8 cellular contexts compared by ENCODE assay signal in genomic region chr6:30007132-30007764, GRCh38. TPM values are rescaled to one million over a fixed set of nuclear protein-coding genes. Genes with fewer than 3 reads are reported as not detected.
DNase-seq lines count a peak whose midpoint lies in the region; ATAC-seq and FAIRE-seq lines count a peak whose summit lies in the region.

No MANE protein-coding gene starts in this region.

- peaks cover 56% of the 10 kb centered on the region for H3K27me3 ChIP-seq in iPS-18a (ENCODE audit: control insufficient read depth, insufficient read depth, low read length)
- peaks cover 0 to 2% of the 10 kb centered on the region in 2 donors for H3K27me3 ChIP-seq in small intestine (ENCODE audit: control insufficient read depth in 2 of 2, insufficient read depth in 2 of 2, low read length in 2 of 2)

- 5 to 7% (median 6%) methylated on average over 42 of the region's 42 CpGs for WGBS in small intestine, 3 donors

- H3K9me3 ChIP-seq in iPS-18a (ENCODE audit: control insufficient read depth, low read depth, low read length) (no peaks in the 10 kb centered on the region), small intestine (ENCODE audit: control insufficient read depth, low read depth) (no peaks in the 10 kb centered on the region)

- H3K4me1 ChIP-seq in iPS-18a (ENCODE audit: control insufficient read depth, low read depth, low read length) (no peaks in the 10 kb centered on the region), small intestine (ENCODE audit: control insufficient read depth in 2 of 2, insufficient read depth in 1 of 2, low read depth in 1 of 2, low read length in 1 of 2) (no peaks in the 10 kb centered on the region)

- peak overlapping the region; percentile 66 for H3K4me3 ChIP-seq in iPS-18a (ENCODE audit: low read length)
- peak overlapping the region in 1 of 2 donors; percentile 64 for H3K4me3 ChIP-seq in small intestine (ENCODE audit: low read depth in 1 of 2, low read length in 2 of 2)

- no peak for FAIRE-seq in small intestine (lab: Jason Lieb, UNC)

- DNase-seq in NCI-H1105 (lab: John Stamatoyannopoulos, UW) (peak; percentile 48), small intestine (peak; percentile 56), hepatic stellate cell (ENCODE audit: low spot score) (no peak), HUDEP-2 (lab: John Stamatoyannopoulos, UW; ENCODE audit: unreplicated experiment in 76 of 76) (no peak)
- DNase-seq in activated naive CD4-positive, alpha-beta T cell treated with anti-CD3 and anti-CD28 coated beads, Interleukin-2, amount 50 U/mL, for 16 hours: peak; percentile 18

- no peak for ATAC-seq in GM21447 (IDR thresholded peaks at IDR 0.05; ENCODE audit: unreplicated experiment)
- ATAC-seq in GM19328 (IDR thresholded peaks at IDR 0.05; ENCODE audit: unreplicated experiment): no peak

- no peak overlapping the region for H3K27ac ChIP-seq in iPS-18a (ENCODE audit: low read length)
- H3K27ac ChIP-seq in small intestine (ENCODE audit: low read depth in 1 of 2, low read length in 1 of 2): no peak overlapping the region

- peak overlapping the region; percentile 23 for H3K9ac ChIP-seq in iPS-18a (ENCODE audit: low read length)

- H3K36me3 ChIP-seq in iPS-18a (ENCODE audit: control insufficient read depth, low read depth, low read length): no peaks in the 10 kb centered on the region
- no peaks in the 10 kb centered on the region for H3K36me3 ChIP-seq in small intestine (ENCODE audit: control insufficient read depth in 2 of 2, insufficient read depth in 2 of 2, low read length in 2 of 2)

RNA-seq across cellular contexts. Expression of gene POLR1H, which starts 53.8 kb away (rescaled TPM):
- 10 to 100 TPM; 42.7 to 78.4 (median 57.5) TPM for polyA plus RNA-seq in small intestine

RNA-seq across cellular contexts. Expression of gene PPP1R11, which starts 59.8 kb away (rescaled TPM):
- polyA plus RNA-seq in small intestine: 100 to 1,000 TPM in 2 of 3 donors, 10 to 100 TPM in 1; 71.8 to 111 (median 108) TPM

Comparison
In these comparisons a context has a peak if more than half of its experiments do, and no peak if none do; other contexts are left out.
1. DNase-seq: peak in NCI-H1105 (single experiment), activated naive CD4-positive, alpha-beta T cell treated with anti-CD3 and anti-CD28 coated beads, Interleukin-2, amount 50 U/mL, for 16 hours (single experiment) and small intestine (single experiment); none in hepatic stellate cell (single experiment) and HUDEP-2 (0 of 76).